8 cellular contexts compared by ENCODE assay signal in the genomic region with DNA sequence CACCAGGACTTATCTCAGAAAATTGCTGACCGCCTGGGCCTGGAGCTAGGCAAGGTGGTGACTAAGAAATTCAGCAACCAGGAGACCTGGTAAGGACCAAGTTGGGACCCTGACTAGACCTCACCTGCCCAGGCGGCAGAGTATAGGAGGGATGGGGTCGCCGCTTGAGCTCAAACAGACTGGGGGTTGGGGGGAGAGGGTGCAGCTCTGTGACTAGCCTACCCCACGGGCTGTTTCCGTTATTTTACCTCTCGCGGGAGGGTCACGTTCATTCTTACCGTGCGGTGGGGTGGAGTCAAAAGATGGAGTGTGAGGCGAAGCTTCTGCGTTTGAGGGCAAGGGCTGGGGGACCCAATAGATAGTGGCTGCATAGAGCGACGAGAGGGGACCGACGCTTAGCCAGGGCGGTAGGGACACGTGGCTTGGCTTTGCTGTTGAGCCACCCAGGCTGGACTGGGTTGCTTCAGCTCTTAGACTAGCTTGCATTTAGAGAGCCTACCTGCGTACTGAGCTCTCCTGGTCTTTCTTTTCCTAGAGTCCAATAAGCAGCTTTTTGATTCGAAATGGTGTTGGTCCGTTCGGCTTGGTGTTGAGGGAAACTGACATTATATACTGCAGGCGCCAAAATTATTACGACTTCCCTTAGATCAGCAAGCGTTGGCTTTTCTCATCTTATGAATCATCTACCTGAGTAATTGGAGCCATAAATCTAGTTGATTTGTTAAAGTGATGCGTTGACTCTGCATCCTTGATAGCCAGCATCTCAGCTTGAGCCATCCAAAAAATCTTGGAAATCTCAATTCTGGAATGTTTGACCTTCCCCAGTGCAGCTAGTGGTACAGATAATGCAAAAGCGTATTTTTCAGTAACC. TPM values are rescaled to one million over a fixed set of nuclear protein-coding genes. Genes with fewer than 3 reads are reported as not detected.
DNase-seq lines count a peak whose midpoint lies in the region; ATAC-seq and TF ChIP-seq lines count a peak whose summit lies in the region.

No MANE protein-coding gene starts in this region.

- H3K4me3 Mint-ChIP-seq in immature natural killer cell: peak overlapping the region; percentile 88 to 94 (median 92)

- H3K4me1 Mint-ChIP-seq in immature natural killer cell: peaks cover 24 to 32% of the 10 kb centered on the region in 2 donors

- H3K4me3 ChIP-seq in body of pancreas: peak overlapping the region in 1 of 2 donors; percentile 48

- H3K36me3 ChIP-seq in body of pancreas (replicated peaks in 1 of 2; ENCODE audit: insufficient read depth in 1 of 2, low read depth in 2 of 2): no peaks in the 10 kb centered on the region

- in situ Hi-C loops in KBM-7 (cut with MboI; ENCODE audit: low pct_unique_long_range_greater_than_20kb, low sequenced_read_pairs): no loop called here

- no peaks in the 10 kb centered on the region for H3K9me3 ChIP-seq in body of pancreas

- peak; percentile 11 for DNase-seq in GDM1 (lab: John Stamatoyannopoulos, UW)
- peak; percentile 15 to 38 for DNase-seq in Kasumi-1 (lab: John Stamatoyannopoulos, UW)
- DNase-seq in T-helper 1 cell: peak; percentile 8 to 61 (median 38)
- DNase-seq in body of pancreas: peak; percentile 16 to 33 (median 24)
- peak; percentile 38 to 52 (median 48) for DNase-seq in immature natural killer cell
- peak; percentile 3 to 19 for DNase-seq in stimulated activated CD4-positive, alpha-beta T cell treated with anti-CD3 and anti-CD28 coated beads, Interleukin-12 subunit alpha, Interleukin-12 subunit beta, amount 100 ng/mL, for 24 hours (ENCODE audit: low read depth in 2 of 2)
- DNase-seq in KBM-7: no peak

- intact Hi-C loops in body of pancreas (cut with DNase I): no loop called here

- WGBS in body of pancreas, 2 donors: 0 to 1% methylated on average over 14 to 25 of the region's 28 CpGs

- no peak for TF ChIP-seq CTCF in body of pancreas (IDR thresholded peaks at IDR 0.05)

- H3K4me1 ChIP-seq in body of pancreas: peaks cover 6% of the 10 kb centered on the region

- TF ChIP-seq POLR2A in body of pancreas (IDR thresholded peaks at IDR 0.05): no peak

- ATAC-seq in GM21717 (IDR thresholded peaks at IDR 0.05; ENCODE audit: unreplicated experiment): peak; percentile 48
- ATAC-seq in body of pancreas: peak; percentile 43

- H3K27me3 Mint-ChIP-seq in immature natural killer cell (ENCODE audit: low read depth in 3 of 3): peaks cover 0 to 7% (median 0%) of the 10 kb centered on the region in 3 donors

- no peaks in the 10 kb centered on the region for H3K36me3 Mint-ChIP-seq in immature natural killer cell

- peak overlapping the region; percentile 23 to 85 (median 65) for H3K27ac ChIP-seq in body of pancreas

- H3K27ac Mint-ChIP-seq in immature natural killer cell: peak overlapping the region; percentile 80 to 94 (median 88)

- H3K27me3 ChIP-seq in body of pancreas: no peaks in the 10 kb centered on the region

- no peaks in the 10 kb centered on the region for H3K9me3 Mint-ChIP-seq in immature natural killer cell

RNA-seq across cellular contexts. Expression of gene PRPS1, which starts 0.6 kb away (rescaled TPM):
- 10 to 100 TPM in 1 of 2 donors, 1 to 10 TPM in 1; 6.5 to 18.1 TPM for total RNA-seq in body of pancreas
- polyA plus RNA-seq in immature natural killer cell: 10 to 100 TPM; 41.9 to 54.6 (median 45.6) TPM
